Comparison of ENCODE assay signal across 24 cellular contexts in the genomic region with DNA sequence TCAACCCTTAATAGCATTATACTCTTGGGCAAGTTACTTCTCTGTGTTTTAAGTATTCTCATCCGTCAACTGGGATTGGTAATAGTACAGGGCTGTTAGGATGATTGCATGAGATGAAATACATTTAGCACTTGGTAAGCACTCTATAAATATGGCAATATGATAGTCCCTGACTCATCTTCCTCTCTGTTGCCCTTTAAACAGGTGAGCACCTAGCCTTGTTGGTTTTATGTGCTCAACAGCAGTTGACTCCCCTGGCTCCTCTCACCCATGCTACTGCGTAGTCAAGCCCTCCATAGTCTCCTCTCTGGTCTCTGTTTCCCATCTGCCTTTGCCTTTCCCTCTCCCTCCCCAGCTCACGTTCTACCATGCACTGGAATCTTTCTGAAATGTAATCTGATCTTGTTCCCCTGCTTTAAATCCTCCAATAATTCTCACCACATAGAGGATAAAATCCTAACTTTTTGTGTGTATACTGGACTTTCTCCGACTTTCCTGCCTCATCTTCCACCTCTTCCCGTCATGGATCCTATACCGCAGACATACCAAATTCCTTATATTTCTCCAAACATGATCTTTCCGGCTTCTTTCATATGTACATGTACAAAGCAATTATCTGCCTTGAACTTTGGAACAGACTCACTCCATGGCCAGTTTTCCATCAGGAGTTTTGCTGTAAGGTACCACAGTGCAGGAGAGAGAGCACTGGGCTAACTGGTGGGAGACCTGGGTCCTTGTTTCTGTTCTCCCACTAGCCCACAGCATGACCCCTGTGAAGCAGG. TPM values are rescaled to one million over a fixed set of nuclear protein-coding genes. Genes with fewer than 3 reads are reported as not detected.
DNase-seq lines count a peak whose midpoint lies in the region; ATAC-seq, FAIRE-seq and TF ChIP-seq lines count a peak whose summit lies in the region.
"Had no signal": no experiment of that assay in that cellular context is flagged by ENCODE, and none has a peak within 500 bp of the region (broad histone marks: within the 10 kb centered on the region; RNA-seq: fewer than 3 reads in every experiment).

No MANE protein-coding gene starts in this region.

- H3K4me2 ChIP-seq in PC-3 (ENCODE audit: low read length) (no peak overlapping the region), trophoblast cell (ENCODE audit: low read length) (no peak overlapping the region)
- H3K4me2 ChIP-seq: A549, KMS-11 had no signal

- intact Hi-C loops in activated naive CD4-positive, alpha-beta T cell treated with anti-CD3 and anti-CD28 coated beads for 36 hours (cut with micrococcal nuclease): no loop called here
- intact Hi-C loops in PC-3 (cut with micrococcal nuclease): no loop called here

- H3K4me1 ChIP-seq in PC-3 (ENCODE audit: insufficient read depth, low read length) (peaks cover 10% of the 10 kb centered on the region), trophoblast cell (ENCODE audit: control insufficient read depth in 1 of 2, insufficient read depth in 2 of 2, low read length in 2 of 2) (no peaks in the 10 kb centered on the region)
- H3K4me1 ChIP-seq: SJCRH30 had no signal

- H3K4me1 Mint-ChIP-seq in activated naive CD4-positive, alpha-beta T cell treated with anti-CD3 and anti-CD28 coated beads, Interleukin-2, amount 10 ng/mL, durations not matched to agents 7 days and 5 days: peaks cover 13% of the 10 kb centered on the region
- peaks cover 2% of the 10 kb centered on the region for H3K4me1 Mint-ChIP-seq in activated naive CD4-positive, alpha-beta T cell treated with anti-CD3 and anti-CD28 coated beads for 36 hours (ENCODE audit: low read depth)
- H3K4me1 Mint-ChIP-seq in stimulated activated effector memory CD8-positive, alpha-beta T cell treated with anti-CD3 and anti-CD28 coated beads, Interleukin-12 subunit alpha, Interleukin-12 subunit beta, amount 100 ng/mL, for 72 hours: peaks cover 15% of the 10 kb centered on the region

- H4K12ac ChIP-seq in trophoblast cell (ENCODE audit: low read depth, low read length): no peak overlapping the region

- H4K20me1 ChIP-seq in PC-3 (ENCODE audit: low read length): no peaks in the 10 kb centered on the region; the same call in 1 of the 2 replicates

- no peak overlapping the region for H4K8ac ChIP-seq in trophoblast cell (ENCODE audit: low read depth, low read length)

- H3K27me3 ChIP-seq in PC-3 (ENCODE audit: low read length) (no peaks in the 10 kb centered on the region), bronchial epithelial cell (ENCODE audit: control insufficient read depth, insufficient read depth, low read length) (no peaks in the 10 kb centered on the region), trophoblast cell (ENCODE audit: insufficient read depth, low read length) (no peaks in the 10 kb centered on the region)
- H3K27me3 ChIP-seq: SJCRH30 had no signal

- H3K27me3 Mint-ChIP-seq in activated naive CD4-positive, alpha-beta T cell treated with anti-CD3 and anti-CD28 coated beads, Interleukin-2, amount 10 ng/mL, durations not matched to agents 7 days and 5 days: no peaks in the 10 kb centered on the region
- H3K27me3 Mint-ChIP-seq in activated naive CD4-positive, alpha-beta T cell treated with anti-CD3 and anti-CD28 coated beads for 36 hours (ENCODE audit: low read depth): no peaks in the 10 kb centered on the region
- H3K27me3 Mint-ChIP-seq: CD4-positive, alpha-beta T cell had no signal

- H3K18ac ChIP-seq in trophoblast cell (ENCODE audit: low read length): no peak overlapping the region

- no peaks in the 10 kb centered on the region for H3K9me3 Mint-ChIP-seq in activated naive CD4-positive, alpha-beta T cell treated with anti-CD3 and anti-CD28 coated beads, Interleukin-2, amount 10 ng/mL, durations not matched to agents 7 days and 5 days
- no peaks in the 10 kb centered on the region for H3K9me3 Mint-ChIP-seq in activated naive CD4-positive, alpha-beta T cell treated with anti-CD3 and anti-CD28 coated beads for 36 hours
- H3K9me3 Mint-ChIP-seq in stimulated activated effector memory CD8-positive, alpha-beta T cell treated with anti-CD3 and anti-CD28 coated beads, Interleukin-12 subunit alpha, Interleukin-12 subunit beta, amount 100 ng/mL, for 72 hours: no peaks in the 10 kb centered on the region
- H3K9me3 Mint-ChIP-seq: CD4-positive, alpha-beta T cell; HFFc6 had no signal

- BruUV-seq in PC-3 (replicated peaks; lab: Mats Ljungman, UMichigan): no TSS peak

- H3K79me2 ChIP-seq in PC-3 (ENCODE audit: low read length) (no peaks in the 10 kb centered on the region), trophoblast cell (ENCODE audit: control insufficient read depth, insufficient read depth, low read length, poor library complexity) (no peaks in the 10 kb centered on the region)

- H3K79me1 ChIP-seq in trophoblast cell (ENCODE audit: low read length): no peaks in the 10 kb centered on the region

- DNase-seq in activated naive CD4-positive, alpha-beta T cell treated with anti-CD3 and anti-CD28 coated beads, Interleukin-2, amount 10 ng/mL, durations not matched to agents 7 days and 5 days: no peak
- DNase-seq in activated naive CD4-positive, alpha-beta T cell treated with anti-CD3 and anti-CD28 coated beads for 36 hours: no peak
- DNase-seq in PC-3 (peak; percentile 58), bronchial epithelial cell (ENCODE audit: low read depth) (peak; percentile 41), SIG-M5 (lab: John Stamatoyannopoulos, UW) (no peak), trophoblast cell (no peak), H54 (ENCODE audit: insufficient read length, low spot score) (no peak)
- DNase-seq in stimulated activated effector memory CD8-positive, alpha-beta T cell treated with anti-CD3 and anti-CD28 coated beads, Interleukin-12 subunit alpha, Interleukin-12 subunit beta, amount 100 ng/mL, for 72 hours (ENCODE audit: low spot score in 2 of 2): no peak
- DNase-seq: CD4-positive, alpha-beta T cell; DMS79; HFFc6; NCI-H1417; NCI-H187; NCI-H2107; NCI-H226; NCI-H524; NCI-H82; RPMI8226; SJCRH30 had no signal

- POLR2A ChIA-PET in PC-3 (lab: Charles Lee; ENCODE audit: unreplicated experiment): interaction anchor here (0.5 kb wide), 1 partner anchor 438 kb away, joined by 3 read pairs; no protein-coding TSS in a partner anchor

- H3F3A ChIP-seq in PC-3 (ENCODE audit: low read length, unreplicated experiment): no peaks in the 10 kb centered on the region

- TF ChIP-seq POLR2A in H54 (IDR thresholded peaks at IDR 0.05; ENCODE audit: low read depth, low read length): no peak

- H2AK5ac ChIP-seq in trophoblast cell (ENCODE audit: low read length): no peak overlapping the region

- peak; percentile 74 for ATAC-seq in PC-3
- no peak for ATAC-seq in stimulated activated effector memory CD8-positive, alpha-beta T cell treated with anti-CD3 and anti-CD28 coated beads, Interleukin-12 subunit alpha, Interleukin-12 subunit beta, amount 100 ng/mL, for 72 hours
- ATAC-seq: A549 had no signal

- H3K23ac ChIP-seq in trophoblast cell (ENCODE audit: low read length): no peak overlapping the region

- peaks cover 11% of the 10 kb centered on the region; the same call in 1 of the 2 replicates for H3K36me3 ChIP-seq in PC-3 (ENCODE audit: low read depth, low read length)
- H3K36me3 ChIP-seq in bronchial epithelial cell (ENCODE audit: control insufficient read depth, insufficient read depth, low read length): peaks cover 3% of the 10 kb centered on the region
- peaks cover 9 to 11% of the 10 kb centered on the region in 2 experiments for H3K36me3 ChIP-seq in trophoblast cell (ENCODE audit: control insufficient read depth in 1 of 2, insufficient read depth in 2 of 2, low read length in 2 of 2)

- WGBS in trophoblast cell (ENCODE audit: extremely low coverage, insufficient coverage, insufficient read length): no CpG with 5 or more reads among the region's 7 CpGs

- H3K9me2 ChIP-seq in PC-3 (replicated peaks; ENCODE audit: low read length): no peaks in the 10 kb centered on the region

- H3K9me3 ChIP-seq in PC-3 (ENCODE audit: low read length): no peaks in the 10 kb centered on the region
- peaks cover 2% of the 10 kb centered on the region for H3K9me3 ChIP-seq in trophoblast cell (ENCODE audit: insufficient read depth, low read depth, low read length)
- H3K9me3 ChIP-seq: A549, SJCRH30 had no signal

- no peak overlapping the region for H3K27ac ChIP-seq in PC-3 (ENCODE audit: low read length)
- no peak overlapping the region for H3K27ac ChIP-seq in trophoblast cell (ENCODE audit: low read depth, low read length)
- H3K27ac ChIP-seq: A549, KMS-11, SJCRH30 had no signal

- FAIRE-seq in bronchial epithelial cell (lab: Jason Lieb, UNC) (no peak), H54 (lab: Jason Lieb, UNC) (no peak)
- FAIRE-seq: A549, H1 had no signal

- H3K9ac ChIP-seq in PC-3 (ENCODE audit: low read length) (no peak overlapping the region), trophoblast cell (ENCODE audit: low read length) (no peak overlapping the region)
- H3K9ac ChIP-seq: KMS-11 had no signal

- H2AFZ ChIP-seq in PC-3 (ENCODE audit: low read length): no peak overlapping the region
- no peak overlapping the region for H2AFZ ChIP-seq in trophoblast cell (ENCODE audit: insufficient read depth, low read length, poor library complexity)

- no peak overlapping the region for H2BK12ac ChIP-seq in trophoblast cell (ENCODE audit: low read length)

- peaks cover 15% of the 10 kb centered on the region for H3K36me3 Mint-ChIP-seq in activated naive CD4-positive, alpha-beta T cell treated with anti-CD3 and anti-CD28 coated beads, Interleukin-2, amount 10 ng/mL, durations not matched to agents 7 days and 5 days
- peaks cover 13% of the 10 kb centered on the region for H3K36me3 Mint-ChIP-seq in activated naive CD4-positive, alpha-beta T cell treated with anti-CD3 and anti-CD28 coated beads for 36 hours (ENCODE audit: low read depth)
- peaks cover 19% of the 10 kb centered on the region for H3K36me3 Mint-ChIP-seq in stimulated activated effector memory CD8-positive, alpha-beta T cell treated with anti-CD3 and anti-CD28 coated beads, Interleukin-12 subunit alpha, Interleukin-12 subunit beta, amount 100 ng/mL, for 72 hours

- H2BK120ac ChIP-seq in trophoblast cell (ENCODE audit: insufficient read depth, low read length, poor library complexity): no peak overlapping the region

- no peak overlapping the region for H2BK5ac ChIP-seq in trophoblast cell (ENCODE audit: low read depth, low read length, poor library complexity)

- H4K91ac ChIP-seq in trophoblast cell (ENCODE audit: low read depth, low read length): no peak overlapping the region

- H3K4ac ChIP-seq in trophoblast cell (ENCODE audit: low read depth, low read length): no peak overlapping the region

- H3K4me3 Mint-ChIP-seq in activated naive CD4-positive, alpha-beta T cell treated with anti-CD3 and anti-CD28 coated beads, Interleukin-2, amount 10 ng/mL, durations not matched to agents 7 days and 5 days: no peak overlapping the region
- H3K4me3 Mint-ChIP-seq in activated naive CD4-positive, alpha-beta T cell treated with anti-CD3 and anti-CD28 coated beads for 36 hours: no peak overlapping the region
- H3K4me3 Mint-ChIP-seq in stimulated activated effector memory CD8-positive, alpha-beta T cell treated with anti-CD3 and anti-CD28 coated beads, Interleukin-12 subunit alpha, Interleukin-12 subunit beta, amount 100 ng/mL, for 72 hours: no peak overlapping the region
- H3K4me3 Mint-ChIP-seq: CD4-positive, alpha-beta T cell; HFFc6 had no signal

- H3K4me3 ChIP-seq in PC-3 (ENCODE audit: low read length) (no peak overlapping the region), bronchial epithelial cell (ENCODE audit: low read depth, low read length) (no peak overlapping the region), trophoblast cell (ENCODE audit: low read depth, low read length) (no peak overlapping the region)
- H3K4me3 ChIP-seq: A549, SJCRH30 had no signal

- H3K27ac Mint-ChIP-seq in activated naive CD4-positive, alpha-beta T cell treated with anti-CD3 and anti-CD28 coated beads, Interleukin-2, amount 10 ng/mL, durations not matched to agents 7 days and 5 days: peak overlapping the region; percentile 20
- no peak overlapping the region for H3K27ac Mint-ChIP-seq in activated naive CD4-positive, alpha-beta T cell treated with anti-CD3 and anti-CD28 coated beads for 36 hours
- H3K27ac Mint-ChIP-seq in stimulated activated effector memory CD8-positive, alpha-beta T cell treated with anti-CD3 and anti-CD28 coated beads, Interleukin-12 subunit alpha, Interleukin-12 subunit beta, amount 100 ng/mL, for 72 hours: peak overlapping the region; percentile 1
- H3K27ac Mint-ChIP-seq: CD4-positive, alpha-beta T cell; HFFc6 had no signal

- TF ChIP-seq CTCF in PC-3 (conservative IDR thresholded peaks at IDR 0.05; ENCODE audit: low read depth, low read length) (no peak), bronchial epithelial cell (IDR thresholded peaks at IDR 0.05; ENCODE audit: insufficient read depth, low read length, severe bottlenecking) (no peak)

- CTCF ChIA-PET in activated naive CD4-positive, alpha-beta T cell treated with anti-CD3 and anti-CD28 coated beads, Interleukin-2, amount 10 ng/mL, durations not matched to agents 7 days and 5 days (lab: Charles Lee): no interaction called here
- CTCF ChIA-PET in activated naive CD4-positive, alpha-beta T cell treated with anti-CD3 and anti-CD28 coated beads for 36 hours (lab: Charles Lee): no interaction called here
- CTCF ChIA-PET in PC-3 (lab: Charles Lee): no interaction called here

- H3K14ac ChIP-seq in trophoblast cell (ENCODE audit: low read length): no peak overlapping the region

RNA-seq across cellular contexts. Expression of gene FSD2, which starts 42.3 kb away (rescaled TPM):
- total RNA-seq in activated naive CD4-positive, alpha-beta T cell treated with anti-CD3 and anti-CD28 coated beads for 36 hours: not detected
- total RNA-seq in PC-3 (2014; rRNA removed) (not detected in 2 replicates), bronchial epithelial cell (not detected in 2 replicates)
- polyA plus RNA-seq in trophoblast cell (2013): not detected in 2 replicates
- total RNA-seq: CD4-positive, alpha-beta T cell; H1; HFFc6; M059J had no signal
- polyA plus RNA-seq: A549, BJ had no signal

RNA-seq across cellular contexts. Expression of gene WHAMM, which starts 45.9 kb away (rescaled TPM):
- total RNA-seq in activated naive CD4-positive, alpha-beta T cell treated with anti-CD3 and anti-CD28 coated beads for 36 hours: 1 to 10 TPM; 3.7 to 5.7 TPM
- total RNA-seq in PC-3 (2014; rRNA removed): 4.5 and 4.6 TPM in 2 replicates
- 3.2 and 4.0 TPM in 2 replicates for total RNA-seq in bronchial epithelial cell
- polyA plus RNA-seq in trophoblast cell (2013): 4.5 and 4.9 TPM in 2 replicates

RNA-seq across cellular contexts. Expression of gene AP3B2, which starts 53.9 kb away (rescaled TPM):
- under 1 TPM; 0.37 to 0.52 TPM for total RNA-seq in activated naive CD4-positive, alpha-beta T cell treated with anti-CD3 and anti-CD28 coated beads for 36 hours
- total RNA-seq in PC-3 (2014; rRNA removed): 0.47 TPM in 1 of 2 replicates, not detected in the other
- 0.13 TPM in 1 of 2 replicates, not detected in the other for total RNA-seq in bronchial epithelial cell
- 1.5 and 1.6 TPM in 2 replicates for polyA plus RNA-seq in trophoblast cell (2013)
- total RNA-seq: HFFc6, SJCRH30 had no signal

Comparison
In these comparisons a context has a peak if more than half of its experiments do, and no peak if none do; other contexts are left out.
1. DNase-seq: peak in PC-3 (single experiment) and bronchial epithelial cell (single experiment); none in activated naive CD4-positive, alpha-beta T cell treated with anti-CD3 and anti-CD28 coated beads, Interleukin-2, amount 10 ng/mL, durations not matched to agents 7 days and 5 days (single experiment), activated naive CD4-positive, alpha-beta T cell treated with anti-CD3 and anti-CD28 coated beads for 36 hours (single experiment), stimulated activated effector memory CD8-positive, alpha-beta T cell treated with anti-CD3 and anti-CD28 coated beads, Interleukin-12 subunit alpha, Interleukin-12 subunit beta, amount 100 ng/mL, for 72 hours (0 of 2), SIG-M5 (single experiment), trophoblast cell (0 of 2) and H54 (single experiment).